Comparison of ENCODE assay signal across 10 cellular contexts in genomic region chr21:27462786-27463185, GRCh38.
"Had no signal": no experiment of that assay in that cellular context is flagged by ENCODE, and none has a peak within 500 bp of the region (broad histone marks: within the 10 kb centered on the region; RNA-seq: fewer than 3 reads in every experiment).

No MANE protein-coding gene starts in this region.

- H3K9ac ChIP-seq: KMS-11 had no signal

- H3K9me3 Mint-ChIP-seq: GM23338, HFFc6 had no signal

- H3K27ac ChIP-seq: HL-60, KMS-11 had no signal

- DNase-seq: H7, HFFc6, KBM-7 had no signal

- H3K9me3 ChIP-seq: HAP-1 had no signal

- ATAC-seq: GM23338, HCT116, HepG2 had no signal

- H3K4me3 ChIP-seq: GM23338, HAP-1 had no signal

- H3K27ac Mint-ChIP-seq: GM23338, HFFc6, IgD-negative memory B cell had no signal

- H3K4me1 Mint-ChIP-seq: GM23338, IgD-negative memory B cell had no signal

- H3K36me3 ChIP-seq: HAP-1 had no signal

- FAIRE-seq: HepG2 had no signal

- H3K27me3 Mint-ChIP-seq: IgD-negative memory B cell had no signal

- H3K4me3 Mint-ChIP-seq: GM23338, HFFc6, IgD-negative memory B cell had no signal

- H3K36me3 Mint-ChIP-seq: IgD-negative memory B cell had no signal
